21 cellular contexts compared by ENCODE assay signal in the genomic region with DNA sequence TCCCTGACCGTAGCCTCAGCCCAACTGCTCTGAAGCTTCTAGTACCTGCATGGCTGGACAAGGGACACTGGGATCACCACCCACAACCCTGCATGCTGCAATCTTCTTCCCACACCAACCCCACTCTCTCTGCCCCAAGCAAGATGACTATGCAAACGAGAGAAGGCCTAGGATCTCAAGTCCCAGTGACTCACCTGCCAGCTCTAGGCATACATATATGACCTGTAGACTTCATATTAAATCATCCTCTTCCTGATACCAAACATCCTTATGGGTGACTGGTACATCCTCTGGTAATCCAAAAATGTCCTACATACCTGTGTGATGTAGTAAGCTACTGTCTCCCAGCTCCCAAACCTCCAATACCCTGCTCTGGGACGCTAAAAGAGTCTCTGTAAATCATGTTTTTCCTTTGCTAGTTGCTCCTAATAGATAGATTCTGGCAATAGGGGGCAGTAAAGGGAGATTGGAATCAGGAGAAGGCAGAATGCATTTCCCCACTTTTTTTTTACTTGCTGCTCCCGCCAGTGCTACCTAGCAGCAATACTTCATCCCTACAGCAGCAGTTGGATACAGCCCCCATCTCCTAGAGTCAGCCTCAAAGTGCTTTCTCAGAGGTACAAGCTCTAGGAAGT. TPM values are rescaled to one million over a fixed set of nuclear protein-coding genes. Genes with fewer than 3 reads are reported as not detected.
A peak's percentile ranks its signal among the peaks of the same experiment; 100 is the strongest.
DNase-seq lines count a peak whose midpoint lies in the region; ATAC-seq and TF ChIP-seq lines count a peak whose summit lies in the region.
"Had no signal": no experiment of that assay in that cellular context is flagged by ENCODE, and none has a peak within 500 bp of the region (broad histone marks: within the 10 kb centered on the region; RNA-seq: fewer than 3 reads in every experiment).

No MANE protein-coding gene starts in this region.

- H3K36me3 ChIP-seq in GM23338 (ENCODE audit: insufficient read depth) = no peaks in the 10 kb centered on the region
- no peaks in the 10 kb centered on the region for H3K36me3 ChIP-seq in WERI-Rb-1
- no peaks in the 10 kb centered on the region for H3K36me3 ChIP-seq in gastroesophageal sphincter
- H3K36me3 ChIP-seq: sigmoid colon had no signal

- H3K27ac Mint-ChIP-seq in GM23338 = no peak overlapping the region; the same call in 1 of the 2 replicates
- H3K27ac Mint-ChIP-seq: activated T-helper 17 cell treated with anti-CD3 and anti-CD28 coated beads, Interleukin-2, amount 50 U/mL, for 72 hours had no signal

- no peaks in the 10 kb centered on the region for H3K4me1 ChIP-seq in GM23338 (ENCODE audit: insufficient read depth)
- H3K4me1 ChIP-seq in gastroesophageal sphincter = no peaks in the 10 kb centered on the region

- no peak overlapping the region for H2AFZ ChIP-seq in GM23338

- peak; percentile 14; the same call in 1 of the 2 replicates for TF ChIP-seq CTCF in 22Rv1 (IDR thresholded peaks at IDR 0.05)
- peak; percentile 53 to 57 for TF ChIP-seq CTCF in GM23338 (conservative IDR thresholded peaks at IDR 0.05; ENCODE audit: low read depth in 2 of 2)
- peak; percentile 24; the same call in 1 of the 2 replicates for TF ChIP-seq CTCF in WERI-Rb-1 (IDR thresholded peaks at IDR 0.05; ENCODE audit: low read depth, low read length)
- no peak for TF ChIP-seq CTCF in gastroesophageal sphincter (IDR thresholded peaks at IDR 0.05)

- peaks cover 4% of the 10 kb centered on the region for H3K9me3 ChIP-seq in WERI-Rb-1 (ENCODE audit: severe bottlenecking)
- no peaks in the 10 kb centered on the region for H3K9me3 ChIP-seq in gastroesophageal sphincter
- H3K9me3 ChIP-seq: Caco-2, sigmoid colon had no signal

- no peaks in the 10 kb centered on the region for H3K27me3 ChIP-seq in GM23338 (ENCODE audit: insufficient read depth)
- peaks cover 26% of the 10 kb centered on the region for H3K27me3 ChIP-seq in WERI-Rb-1 (ENCODE audit: insufficient read depth, low read depth, severe bottlenecking)
- H3K27me3 ChIP-seq in gastroesophageal sphincter = peaks cover 27% of the 10 kb centered on the region
- H3K27me3 ChIP-seq: sigmoid colon had no signal

- H4K20me1 ChIP-seq in GM23338 (replicated peaks; ENCODE audit: insufficient read depth) = no peaks in the 10 kb centered on the region

- no peaks in the 10 kb centered on the region for H3K36me3 Mint-ChIP-seq in GM23338 (ENCODE audit: low read depth)

- TF ChIP-seq EP300 in gastroesophageal sphincter (IDR thresholded peaks at IDR 0.05) = no peak

- no peaks in the 10 kb centered on the region for H3K9me3 Mint-ChIP-seq in GM23338

- H3K4me3 Mint-ChIP-seq in GM23338 = no peak overlapping the region
- H3K4me3 Mint-ChIP-seq: activated T-helper 17 cell treated with anti-CD3 and anti-CD28 coated beads, Interleukin-2, amount 50 U/mL, for 72 hours; stimulated activated naive CD8-positive, alpha-beta T cell treated with anti-CD3 and anti-CD28 coated beads, Interleukin-15, amount 100 ng/mL, for 72 hours had no signal

- H3K27ac ChIP-seq in 22Rv1 (no peak overlapping the region), GM23338 (ENCODE audit: low read depth) (no peak overlapping the region), WERI-Rb-1 (no peak overlapping the region), gastroesophageal sphincter (no peak overlapping the region)
- H3K27ac ChIP-seq: sigmoid colon had no signal

- DNase-seq in GM23338 (ENCODE audit: low spot score) (peak; percentile 79), WERI-Rb-1 (no peak), iPS-NIHi11 (ENCODE audit: low spot score) (peak; percentile 29), NCI-H2171 treated with DMSO at 0.1 percent for 48 hours (lab: John Stamatoyannopoulos, UW) (no peak), NCI-H446 (lab: John Stamatoyannopoulos, UW) (no peak), SKM-1 treated with dmso at 0.1 percent for 144 hours (lab: John Stamatoyannopoulos, UW; ENCODE audit: unreplicated experiment) (no peak)
- DNase-seq: Caco-2; central memory CD4-positive, alpha-beta T cell; effector memory CD4-positive, alpha-beta T cell; GOT3; Kasumi-1; left ventricle myocardium superior; NCI-H1436 treated with DMSO at 0.1 percent for 48 hours; NCI-H2227 treated with DMSO at 0.1 percent for 48 hours; NK-92 treated with Interleukin-12 subunit alpha and Interleukin-12 subunit beta, amount 100 ng/mL, for 24 hours; sigmoid colon; stimulated activated naive CD8-positive, alpha-beta T cell treated with anti-CD3 and anti-CD28 coated beads, Interleukin-15, amount 100 ng/mL, for 72 hours had no signal

- H3K9me2 ChIP-seq in GM23338 (ENCODE audit: insufficient read depth) = peaks cover 5% of the 10 kb centered on the region; the same call in 1 of the 2 replicates

- no peaks in the 10 kb centered on the region for H3K4me1 Mint-ChIP-seq in GM23338
- H3K4me1 Mint-ChIP-seq: activated T-helper 17 cell treated with anti-CD3 and anti-CD28 coated beads, Interleukin-2, amount 50 U/mL, for 72 hours; stimulated activated naive CD8-positive, alpha-beta T cell treated with anti-CD3 and anti-CD28 coated beads, Interleukin-15, amount 100 ng/mL, for 72 hours had no signal

- no peaks in the 10 kb centered on the region for H3F3A ChIP-seq in GM23338 (replicated peaks; ENCODE audit: low read depth)

- 48 to 70% methylated on average over 4 of the region's 4 CpGs for WGBS in gastroesophageal sphincter (ENCODE audit: low coverage in 1 of 2), 2 donors

- no peak overlapping the region for H3K4me2 ChIP-seq in GM23338

- ATAC-seq in GM23338 (peak; percentile 39; the same call in 2 of the 3 replicates), gastroesophageal sphincter (no peak)
- ATAC-seq: activated T-helper 17 cell treated with anti-CD3 and anti-CD28 coated beads, Interleukin-2, amount 50 U/mL, for 72 hours; left ventricle myocardium superior; stimulated activated naive CD8-positive, alpha-beta T cell treated with anti-CD3 and anti-CD28 coated beads, Interleukin-15, amount 100 ng/mL, for 72 hours had no signal

- no peak for TF ChIP-seq POLR2A in gastroesophageal sphincter (IDR thresholded peaks at IDR 0.05)

- H3K4me3 ChIP-seq in GM23338 (no peak overlapping the region), WERI-Rb-1 (ENCODE audit: low read depth, low read length) (no peak overlapping the region), gastroesophageal sphincter (no peak overlapping the region)
- H3K4me3 ChIP-seq: sigmoid colon had no signal

- no peaks in the 10 kb centered on the region for H3K79me2 ChIP-seq in GM23338 (replicated peaks; ENCODE audit: insufficient read depth)

- H3K27me3 Mint-ChIP-seq in GM23338 (ENCODE audit: insufficient read depth, low read depth, poor library complexity) = peaks cover 2% of the 10 kb centered on the region
- H3K27me3 Mint-ChIP-seq: stimulated activated naive CD8-positive, alpha-beta T cell treated with anti-CD3 and anti-CD28 coated beads, Interleukin-15, amount 100 ng/mL, for 72 hours had no signal

TF ChIP-seq in GM23338, 12 proteins besides CTCF, POLR2A, EP300 and RAD21:
- TF ChIP-seq ZNF331 (CRISPR knock-in tag; IDR thresholded peaks at IDR 0.05; ENCODE audit: low read depth) = no peak
- TF ChIP-seq NANOG (IDR thresholded peaks at IDR 0.05; ENCODE audit: borderline replicate concordance) = no peak
- no peak for TF ChIP-seq ZNF114 (CRISPR knock-in tag; IDR thresholded peaks at IDR 0.05)
- no peak for TF ChIP-seq EZH2phosphoT487 (IDR thresholded peaks at IDR 0.05; ENCODE audit: unreplicated experiment)
- TF ChIP-seq, protein P1, sequence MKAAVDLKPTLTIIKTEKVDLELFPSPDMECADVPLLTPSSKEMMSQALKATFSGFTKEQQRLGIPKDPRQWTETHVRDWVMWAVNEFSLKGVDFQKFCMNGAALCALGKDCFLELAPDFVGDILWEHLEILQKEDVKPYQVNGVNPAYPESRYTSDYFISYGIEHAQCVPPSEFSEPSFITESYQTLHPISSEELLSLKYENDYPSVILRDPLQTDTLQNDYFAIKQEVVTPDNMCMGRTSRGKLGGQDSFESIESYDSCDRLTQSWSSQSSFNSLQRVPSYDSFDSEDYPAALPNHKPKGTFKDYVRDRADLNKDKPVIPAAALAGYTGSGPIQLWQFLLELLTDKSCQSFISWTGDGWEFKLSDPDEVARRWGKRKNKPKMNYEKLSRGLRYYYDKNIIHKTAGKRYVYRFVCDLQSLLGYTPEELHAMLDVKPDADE (IDR thresholded peaks at IDR 0.05) = no peak
- TF ChIP-seq STAT1 (IDR thresholded peaks at IDR 0.05; ENCODE audit: unreplicated experiment) = no peak
- TF ChIP-seq POLR2AphosphoS5 (IDR thresholded peaks at IDR 0.05; ENCODE audit: low read depth) = no peak
- no peak for TF ChIP-seq EZH2 (IDR thresholded peaks at IDR 0.05; ENCODE audit: low read depth, unreplicated experiment)
- TF ChIP-seq CREB1 (CRISPR knock-in tag; IDR thresholded peaks at IDR 0.05; ENCODE audit: low read depth) = no peak

RNA-seq across cellular contexts. Expression of a gene that starts 43.4 kb away (rescaled TPM):
- 4.4 and 5.8 TPM in 2 replicates for total RNA-seq in GM23338 (2014; rRNA removed; shearing (Covaris generic))
- 4.4 and 4.8 TPM in 2 replicates for polyA plus RNA-seq in GM23338 (2016; fragmentation: Nextera tagmentation; extraction: Ambion mirVana)
- 1 to 10 TPM; 1.1 to 5.4 (median 2.5) TPM for total RNA-seq in gastroesophageal sphincter
- total RNA-seq: activated T-helper 17 cell treated with anti-CD3 and anti-CD28 coated beads, Interleukin-2, amount 50 U/mL, for 72 hours; T-helper 2 cell treated with Interferon-gamma antibody and Interleukin-4, amounts not matched to agents 100 ng/mL and 5 ng/mL, for 36 hours had no signal

Comparison
In these comparisons a context has a peak if more than half of its experiments do, and no peak if none do; other contexts are left out.
1. CTCF ChIP-seq: peak in 22Rv1 (single experiment), GM23338 (2 of 2) and WERI-Rb-1 (single experiment); none in gastroesophageal sphincter (0 of 4).
2. DNase-seq: peak in GM23338 (single experiment) and iPS-NIHi11 (single experiment); none in WERI-Rb-1 (single experiment), NCI-H2171 treated with DMSO at 0.1 percent for 48 hours (single experiment), NCI-H446 (0 of 2) and SKM-1 treated with dmso at 0.1 percent for 144 hours (single experiment).